1 cellular context compared by ENCODE assay signal in the genomic region with DNA sequence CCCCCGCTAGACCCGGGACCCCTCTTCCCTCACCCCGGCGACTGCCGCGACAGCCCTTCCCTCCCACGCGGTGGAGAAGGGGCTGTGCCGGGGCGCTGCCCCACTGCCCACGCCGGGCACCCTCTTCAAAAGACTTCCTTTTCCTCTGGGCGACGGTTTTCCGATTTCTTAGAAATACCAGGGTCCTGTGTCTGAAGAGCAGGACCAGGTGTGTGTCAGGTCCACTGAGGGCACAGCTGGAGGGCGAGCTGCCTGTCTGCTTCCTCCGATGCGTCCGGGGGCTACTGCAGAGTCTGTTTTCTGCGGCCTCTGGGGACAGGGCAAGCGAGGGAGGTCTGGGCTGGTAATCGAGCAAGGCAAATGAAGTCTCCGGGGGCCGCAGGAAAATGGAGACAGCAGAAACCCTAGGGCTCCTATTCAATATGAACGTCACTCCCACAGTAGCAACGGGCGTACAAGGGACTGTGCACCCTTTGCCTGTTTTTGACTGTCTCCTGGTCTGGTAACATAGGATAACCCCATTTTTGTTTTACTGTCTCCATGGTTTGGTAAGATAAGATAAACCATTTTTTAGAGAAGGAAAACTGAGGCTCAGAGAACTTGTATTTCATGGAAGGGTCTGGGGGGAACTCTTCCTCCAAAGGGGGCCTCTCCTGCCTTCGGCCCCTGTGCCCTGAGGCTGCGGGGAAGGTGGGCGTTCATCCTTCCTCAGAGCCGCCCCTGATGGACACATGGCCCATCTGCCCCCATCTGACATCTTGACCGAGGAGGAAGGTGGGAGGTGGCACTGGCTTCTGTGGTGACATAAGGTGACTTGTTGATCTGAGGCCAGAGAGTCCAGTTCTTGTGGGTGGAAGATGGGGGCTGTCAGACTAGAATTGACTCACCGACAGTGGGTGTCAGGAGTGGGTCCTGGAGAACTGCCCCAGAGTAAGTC.
TF ChIP-seq lines count a peak whose summit lies in the region.

No MANE protein-coding gene starts in this region.

TF ChIP-seq in GM23338, 12 proteins besides CTCF, POLR2A, EP300 and RAD21 (continued from another document):
- TF ChIP-seq ZNF462 (CRISPR knock-in tag; IDR thresholded peaks at IDR 0.05): no peak
- no peak for TF ChIP-seq ZNF331 (CRISPR knock-in tag; IDR thresholded peaks at IDR 0.05; ENCODE audit: low read depth)
